Comparison of ENCODE assay signal across 1 cellular context in genomic region chr3:172564499-172564898, GRCh38.
TF ChIP-seq lines count a peak whose summit lies in the region.

No MANE protein-coding gene starts in this region.

TF ChIP-seq in HepG2, 621 proteins besides CTCF, POLR2A, EP300 and RAD21:
- TF ChIP-seq REPIN1 (CRISPR knock-in tag; IDR thresholded peaks at IDR 0.05; ENCODE audit: borderline replicate concordance, low read depth) (no peak), ZNF614 (CRISPR knock-in tag; IDR thresholded peaks at IDR 0.05; ENCODE audit: borderline replicate concordance) (no peak), SMARCC2 (IDR thresholded peaks at IDR 0.05) (no peak), PTBP1 (IDR thresholded peaks at IDR 0.05; ENCODE audit: low read depth, low read length, poor library complexity, severe bottlenecking) (no peak), SMAD1 (CRISPR knock-in tag; IDR thresholded peaks at IDR 0.05; ENCODE audit: borderline replicate concordance, low read depth) (no peak), CBX1 (IDR thresholded peaks at IDR 0.05; ENCODE audit: low read depth) (no peak), ZNF558 (CRISPR knock-in tag; IDR thresholded peaks at IDR 0.05; ENCODE audit: borderline replicate concordance) (no peak), ZEB1 (IDR thresholded peaks at IDR 0.05; ENCODE audit: insufficient replicate concordance, low read depth) (no peak), HMG20B (CRISPR knock-in tag; conservative IDR thresholded peaks at IDR 0.05) (no peak), ZNF382 (CRISPR knock-in tag; IDR thresholded peaks at IDR 0.05; ENCODE audit: borderline replicate concordance) (no peak), ZBED4 (CRISPR knock-in tag; IDR thresholded peaks at IDR 0.05; ENCODE audit: borderline replicate concordance) (no peak), MBNL3 (CRISPR knock-in tag; conservative IDR thresholded peaks at IDR 0.05) (no peak)
- TF ChIP-seq, protein P1, sequence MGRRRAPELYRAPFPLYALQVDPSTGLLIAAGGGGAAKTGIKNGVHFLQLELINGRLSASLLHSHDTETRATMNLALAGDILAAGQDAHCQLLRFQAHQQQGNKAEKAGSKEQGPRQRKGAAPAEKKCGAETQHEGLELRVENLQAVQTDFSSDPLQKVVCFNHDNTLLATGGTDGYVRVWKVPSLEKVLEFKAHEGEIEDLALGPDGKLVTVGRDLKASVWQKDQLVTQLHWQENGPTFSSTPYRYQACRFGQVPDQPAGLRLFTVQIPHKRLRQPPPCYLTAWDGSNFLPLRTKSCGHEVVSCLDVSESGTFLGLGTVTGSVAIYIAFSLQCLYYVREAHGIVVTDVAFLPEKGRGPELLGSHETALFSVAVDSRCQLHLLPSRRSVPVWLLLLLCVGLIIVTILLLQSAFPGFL (CRISPR knock-in tag; IDR thresholded peaks at IDR 0.05): no peak
- TF ChIP-seq, protein P2, sequence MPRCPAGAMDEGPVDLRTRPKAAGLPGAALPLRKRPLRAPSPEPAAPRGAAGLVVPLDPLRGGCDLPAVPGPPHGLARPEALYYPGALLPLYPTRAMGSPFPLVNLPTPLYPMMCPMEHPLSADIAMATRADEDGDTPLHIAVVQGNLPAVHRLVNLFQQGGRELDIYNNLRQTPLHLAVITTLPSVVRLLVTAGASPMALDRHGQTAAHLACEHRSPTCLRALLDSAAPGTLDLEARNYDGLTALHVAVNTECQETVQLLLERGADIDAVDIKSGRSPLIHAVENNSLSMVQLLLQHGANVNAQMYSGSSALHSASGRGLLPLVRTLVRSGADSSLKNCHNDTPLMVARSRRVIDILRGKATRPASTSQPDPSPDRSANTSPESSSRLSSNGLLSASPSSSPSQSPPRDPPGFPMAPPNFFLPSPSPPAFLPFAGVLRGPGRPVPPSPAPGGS (CRISPR knock-in tag; IDR thresholded peaks at IDR 0.05): no peak
- TF ChIP-seq, protein P3, sequence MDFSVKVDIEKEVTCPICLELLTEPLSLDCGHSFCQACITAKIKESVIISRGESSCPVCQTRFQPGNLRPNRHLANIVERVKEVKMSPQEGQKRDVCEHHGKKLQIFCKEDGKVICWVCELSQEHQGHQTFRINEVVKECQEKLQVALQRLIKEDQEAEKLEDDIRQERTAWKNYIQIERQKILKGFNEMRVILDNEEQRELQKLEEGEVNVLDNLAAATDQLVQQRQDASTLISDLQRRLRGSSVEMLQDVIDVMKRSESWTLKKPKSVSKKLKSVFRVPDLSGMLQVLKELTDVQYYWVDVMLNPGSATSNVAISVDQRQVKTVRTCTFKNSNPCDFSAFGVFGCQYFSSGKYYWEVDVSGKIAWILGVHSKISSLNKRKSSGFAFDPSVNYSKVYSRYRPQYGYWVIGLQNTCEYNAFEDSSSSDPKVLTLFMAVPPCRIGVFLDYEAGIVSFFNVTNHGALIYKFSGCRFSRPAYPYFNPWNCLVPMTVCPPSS (IDR thresholded peaks at IDR 0.05): no peak
